Comparison of ENCODE assay signal across 8 cellular contexts in the genomic region with DNA sequence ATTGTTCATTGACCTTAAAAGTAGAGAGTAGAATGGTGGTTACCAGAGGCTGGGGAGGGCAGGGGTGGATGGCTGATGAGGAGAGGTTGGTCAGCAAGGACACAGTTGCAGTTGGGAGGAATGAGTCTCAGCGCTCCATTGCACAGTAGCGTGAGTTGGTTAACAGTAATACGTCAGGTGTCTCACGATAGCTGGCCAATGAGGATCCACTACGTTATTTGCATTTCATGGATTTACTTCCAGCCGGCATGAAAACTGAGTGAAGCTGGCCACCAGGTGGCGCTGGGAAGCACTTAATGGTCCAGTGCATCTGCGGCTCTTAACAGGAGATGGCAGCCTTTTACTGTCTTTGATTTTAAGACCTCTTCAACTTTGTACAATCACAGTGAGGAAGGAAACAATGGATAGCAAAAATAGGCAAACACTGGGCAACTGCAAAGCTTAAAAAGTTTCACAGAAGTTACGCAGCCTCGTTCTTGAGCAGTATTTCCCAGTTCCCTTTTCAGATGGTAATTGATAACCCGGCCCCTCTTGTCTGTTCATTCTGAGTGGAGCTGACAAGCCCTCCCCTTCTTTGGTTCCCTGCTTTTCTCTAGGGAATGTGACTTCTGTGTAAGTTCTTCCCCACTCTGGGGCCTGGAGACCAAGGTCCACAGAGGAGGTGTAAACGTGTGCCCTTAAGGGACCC. TPM values are rescaled to one million over a fixed set of nuclear protein-coding genes. Genes with fewer than 3 reads are reported as not detected.
DNase-seq lines count a peak whose midpoint lies in the region; ATAC-seq, FAIRE-seq and TF ChIP-seq lines count a peak whose summit lies in the region.

No MANE protein-coding gene starts in this region.

- H3K4me3 ChIP-seq in LNCaP clone FGC (ENCODE audit: low read depth, low read length): no peak overlapping the region

- peak; percentile 94 for DNase-seq in ELF-1 (ENCODE audit: low read depth, low spot score)
- DNase-seq in H54 (ENCODE audit: insufficient read length, low spot score): peak; percentile 38
- DNase-seq in LNCaP clone FGC (ENCODE audit: low read depth): peak; percentile 93
- DNase-seq in RCC 7860 (ENCODE audit: low spot score): peak; percentile 76
- peak; percentile 91 for DNase-seq in activated T-cell treated with anti-CD3 and anti-CD28 coated beads, Interleukin-2, amount 50 U/mL, for 48 hours
- DNase-seq in fibroblast of peridontal ligament (ENCODE audit: extremely low read depth): peak; percentile 98
- DNase-seq in neural crest cell (ENCODE audit: low read depth, low spot score): peak; percentile 94
- DNase-seq in stimulated activated naive CD8-positive, alpha-beta T cell treated with anti-CD3 and anti-CD28 coated beads, Interleukin-15, amount 100 ng/mL, for 72 hours: peak; percentile 77 to 83

- TF ChIP-seq POLR2A in H54 (IDR thresholded peaks at IDR 0.05; ENCODE audit: low read depth, low read length): no peak

- FAIRE-seq in H54 (lab: Jason Lieb, UNC) (no peak), RCC 7860 (lab: Jason Lieb, UNC) (peak; percentile 83)

- H3K27ac Mint-ChIP-seq in neural crest cell (ENCODE audit: unreplicated experiment): no peak overlapping the region
- no peak overlapping the region for H3K27ac Mint-ChIP-seq in stimulated activated naive CD8-positive, alpha-beta T cell treated with anti-CD3 and anti-CD28 coated beads, Interleukin-15, amount 100 ng/mL, for 72 hours

- H3K4me1 Mint-ChIP-seq in neural crest cell: peaks cover 15% of the 10 kb centered on the region
- H3K4me1 Mint-ChIP-seq in stimulated activated naive CD8-positive, alpha-beta T cell treated with anti-CD3 and anti-CD28 coated beads, Interleukin-15, amount 100 ng/mL, for 72 hours: peaks cover 6% of the 10 kb centered on the region

- TF ChIP-seq CTCF in LNCaP clone FGC (IDR thresholded peaks at IDR 0.05; ENCODE audit: control insufficient read depth, extremely low read depth, insufficient read depth) (peak; percentile 100), neural crest cell (conservative IDR thresholded peaks at IDR 0.05) (peak; percentile 100)

- peak; percentile 89 for ATAC-seq in stimulated activated naive CD8-positive, alpha-beta T cell treated with anti-CD3 and anti-CD28 coated beads, Interleukin-15, amount 100 ng/mL, for 72 hours

- no peaks in the 10 kb centered on the region for H3K27me3 Mint-ChIP-seq in neural crest cell (ENCODE audit: low read depth)
- H3K27me3 Mint-ChIP-seq in stimulated activated naive CD8-positive, alpha-beta T cell treated with anti-CD3 and anti-CD28 coated beads, Interleukin-15, amount 100 ng/mL, for 72 hours: no peaks in the 10 kb centered on the region

- peaks cover 3% of the 10 kb centered on the region for H3K9me3 Mint-ChIP-seq in neural crest cell
- H3K9me3 Mint-ChIP-seq in stimulated activated naive CD8-positive, alpha-beta T cell treated with anti-CD3 and anti-CD28 coated beads, Interleukin-15, amount 100 ng/mL, for 72 hours: no peaks in the 10 kb centered on the region

- peaks cover 3% of the 10 kb centered on the region for H3K36me3 Mint-ChIP-seq in neural crest cell (ENCODE audit: low read depth)

- H3K4me3 Mint-ChIP-seq in neural crest cell: no peak overlapping the region
- no peak overlapping the region for H3K4me3 Mint-ChIP-seq in stimulated activated naive CD8-positive, alpha-beta T cell treated with anti-CD3 and anti-CD28 coated beads, Interleukin-15, amount 100 ng/mL, for 72 hours

RNA-seq across cellular contexts. Expression of a gene that starts 23.7 kb away (rescaled TPM):
- 3.9 and 5.1 TPM in 2 replicates for total RNA-seq in neural crest cell

Comparison
In these comparisons a context has a peak if more than half of its experiments do, and no peak if none do; other contexts are left out.
1. DNase-seq: peak in every context shown above with its lines; median percentile 98 in fibroblast of peridontal ligament; 94 in ELF-1; 94 in neural crest cell; 93 in LNCaP clone FGC; 91 in activated T-cell treated with anti-CD3 and anti-CD28 coated beads, Interleukin-2, amount 50 U/mL, for 48 hours; 80 in stimulated activated naive CD8-positive, alpha-beta T cell treated with anti-CD3 and anti-CD28 coated beads, Interleukin-15, amount 100 ng/mL, for 72 hours; 76 in RCC 7860; 38 in H54.